ENCODE assay signal across 9 cellular contexts in genomic region chr15:61195116-61196002, GRCh38. TPM values are rescaled to one million over a fixed set of nuclear protein-coding genes. Genes with fewer than 3 reads are reported as not detected.
DNase-seq lines count a peak whose midpoint lies in the region; ATAC-seq and TF ChIP-seq lines count a peak whose summit lies in the region.
"Had no signal": no experiment of that assay in that cellular context is flagged by ENCODE, and none has a peak within 500 bp of the region (broad histone marks: within the 10 kb centered on the region; RNA-seq: fewer than 3 reads in every experiment).

No MANE protein-coding gene starts in this region.

- TF ChIP-seq EP300 in Ishikawa (IDR thresholded peaks at IDR 0.05; ENCODE audit: borderline replicate concordance), result no peak

- POLR2A ChIA-PET in activated CD8-positive, alpha-beta T cell treated with anti-CD3 and anti-CD28 coated beads for 36 hours (lab: Charles Lee), result interaction anchor here (1.0 kb wide), 1 partner anchor 107 kb away, joined by 3 read pairs; no protein-coding TSS in a partner anchor

- H3K27me3 Mint-ChIP-seq in activated CD8-positive, alpha-beta T cell treated with anti-CD3 and anti-CD28 coated beads for 36 hours, result peaks cover 6% of the 10 kb centered on the region

- H3K4me1 Mint-ChIP-seq in activated CD8-positive, alpha-beta T cell treated with anti-CD3 and anti-CD28 coated beads for 36 hours (ENCODE audit: low read depth), result no peaks in the 10 kb centered on the region

- peak; percentile 42 for ATAC-seq in activated CD8-positive, alpha-beta T cell treated with anti-CD3 and anti-CD28 coated beads for 36 hours
- ATAC-seq in HG02588 (IDR thresholded peaks at IDR 0.05; ENCODE audit: unreplicated experiment), result no peak
- no peak for ATAC-seq in GM19452 (IDR thresholded peaks at IDR 0.05; ENCODE audit: unreplicated experiment)

- H3K4me3 Mint-ChIP-seq in activated CD8-positive, alpha-beta T cell treated with anti-CD3 and anti-CD28 coated beads for 36 hours, result no peak overlapping the region

- peak; percentile 29 for DNase-seq in SIG-M5 treated with dmso at 0.1 percent for 504 hours (lab: John Stamatoyannopoulos, UW; ENCODE audit: unreplicated experiment)
- DNase-seq in SIG-M5 (lab: John Stamatoyannopoulos, UW), result no peak
- DNase-seq in activated CD8-positive, alpha-beta T cell treated with anti-CD3 and anti-CD28 coated beads for 36 hours, result peak; percentile 9
- DNase-seq in kidney epithelial cell (ENCODE audit: low read depth), result no peak
- DNase-seq in MG63, result no peak

- H3K36me3 ChIP-seq in kidney epithelial cell (ENCODE audit: control insufficient read depth, insufficient read depth, low read length), result no peaks in the 10 kb centered on the region
- no peaks in the 10 kb centered on the region for H3K36me3 ChIP-seq in MG63

- no peaks in the 10 kb centered on the region for H3K27me3 ChIP-seq in kidney epithelial cell (ENCODE audit: control insufficient read depth, insufficient read depth, low read length)
- no peaks in the 10 kb centered on the region; the same call in 1 of the 2 replicates for H3K27me3 ChIP-seq in MG63

- H3K9me3 Mint-ChIP-seq in activated CD8-positive, alpha-beta T cell treated with anti-CD3 and anti-CD28 coated beads for 36 hours, result no peaks in the 10 kb centered on the region
- H3K9me3 Mint-ChIP-seq: activated naive CD4-positive, alpha-beta T cell treated with anti-CD3 and anti-CD28 coated beads, Interleukin-2, amount 50 U/mL, for 72 hours had no signal

- TF ChIP-seq CTCF in activated CD8-positive, alpha-beta T cell treated with anti-CD3 and anti-CD28 coated beads for 36 hours (IDR thresholded peaks at IDR 0.05), result peak; percentile 78
- peak; percentile 76 for TF ChIP-seq CTCF in kidney epithelial cell (IDR thresholded peaks at IDR 0.05; ENCODE audit: insufficient read depth, low read length, poor library complexity, severe bottlenecking)

- CTCF ChIA-PET in activated CD8-positive, alpha-beta T cell treated with anti-CD3 and anti-CD28 coated beads for 36 hours (lab: Charles Lee), result interaction anchor here (0.6 to 2.8 kb wide), 15 partner anchors 9 to 639 kb away, joined by 3 to 22 read pairs (median 4); no protein-coding TSS in a partner anchor

- no peak overlapping the region for H3K27ac Mint-ChIP-seq in activated CD8-positive, alpha-beta T cell treated with anti-CD3 and anti-CD28 coated beads for 36 hours
- H3K27ac Mint-ChIP-seq: activated naive CD4-positive, alpha-beta T cell treated with anti-CD3 and anti-CD28 coated beads, Interleukin-2, amount 50 U/mL, for 72 hours had no signal

- TF ChIP-seq RAD21 in Ishikawa (IDR thresholded peaks at IDR 0.05; ENCODE audit: low read depth), result peak; percentile 27

- H3K4me3 ChIP-seq in kidney epithelial cell (ENCODE audit: low read depth, low read length), result no peak overlapping the region
- H3K4me3 ChIP-seq in MG63, result no peak overlapping the region

- intact Hi-C loops in activated CD8-positive, alpha-beta T cell treated with anti-CD3 and anti-CD28 coated beads for 36 hours (cut with micrococcal nuclease), result no loop called here

- H3K9me3 ChIP-seq in MG63, result no peaks in the 10 kb centered on the region

- H3K36me3 Mint-ChIP-seq in activated CD8-positive, alpha-beta T cell treated with anti-CD3 and anti-CD28 coated beads for 36 hours (ENCODE audit: low read depth), result no peaks in the 10 kb centered on the region
- H3K36me3 Mint-ChIP-seq: activated naive CD4-positive, alpha-beta T cell treated with anti-CD3 and anti-CD28 coated beads, Interleukin-2, amount 50 U/mL, for 72 hours had no signal

TF ChIP-seq in Ishikawa, 13 proteins besides CTCF, POLR2A, EP300 and RAD21:
- TF ChIP-seq CREB1 (IDR thresholded peaks at IDR 0.05; ENCODE audit: low read depth) (no peak), TCF12 (IDR thresholded peaks at IDR 0.05; ENCODE audit: low read depth) (no peak), TEAD4 (IDR thresholded peaks at IDR 0.05) (no peak), CEBPB (IDR thresholded peaks at IDR 0.05) (no peak), FOXM1 (IDR thresholded peaks at IDR 0.05; ENCODE audit: borderline replicate concordance, low read depth) (no peak)
- TF ChIP-seq, protein P1, sequence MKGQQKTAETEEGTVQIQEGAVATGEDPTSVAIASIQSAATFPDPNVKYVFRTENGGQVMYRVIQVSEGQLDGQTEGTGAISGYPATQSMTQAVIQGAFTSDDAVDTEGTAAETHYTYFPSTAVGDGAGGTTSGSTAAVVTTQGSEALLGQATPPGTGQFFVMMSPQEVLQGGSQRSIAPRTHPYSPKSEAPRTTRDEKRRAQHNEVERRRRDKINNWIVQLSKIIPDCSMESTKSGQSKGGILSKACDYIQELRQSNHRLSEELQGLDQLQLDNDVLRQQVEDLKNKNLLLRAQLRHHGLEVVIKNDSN (IDR thresholded peaks at IDR 0.05), result no peak

RNA-seq across cellular contexts. Expression of gene RORA, which starts 33.7 kb away (rescaled TPM):
- 10 to 100 TPM; 23.6 to 24.3 TPM for total RNA-seq in activated CD8-positive, alpha-beta T cell treated with anti-CD3 and anti-CD28 coated beads for 36 hours
- 2.8 and 3.6 TPM in 2 replicates for total RNA-seq in kidney epithelial cell
- total RNA-seq in MG63 (2014; rRNA removed; shearing (Covaris generic); ENCODE audit: low replicate concordance), result 0.82 and 5.5 TPM in 2 replicates

Comparison
In these comparisons a context has a peak if more than half of its experiments do, and no peak if none do; other contexts are left out.
1. DNase-seq: peak in SIG-M5 treated with dmso at 0.1 percent for 504 hours (single experiment) and activated CD8-positive, alpha-beta T cell treated with anti-CD3 and anti-CD28 coated beads for 36 hours (single experiment); none in SIG-M5 (single experiment), kidney epithelial cell (single experiment) and MG63 (single experiment).